Comparison of ENCODE assay signal across 10 cellular contexts in the genomic region with DNA sequence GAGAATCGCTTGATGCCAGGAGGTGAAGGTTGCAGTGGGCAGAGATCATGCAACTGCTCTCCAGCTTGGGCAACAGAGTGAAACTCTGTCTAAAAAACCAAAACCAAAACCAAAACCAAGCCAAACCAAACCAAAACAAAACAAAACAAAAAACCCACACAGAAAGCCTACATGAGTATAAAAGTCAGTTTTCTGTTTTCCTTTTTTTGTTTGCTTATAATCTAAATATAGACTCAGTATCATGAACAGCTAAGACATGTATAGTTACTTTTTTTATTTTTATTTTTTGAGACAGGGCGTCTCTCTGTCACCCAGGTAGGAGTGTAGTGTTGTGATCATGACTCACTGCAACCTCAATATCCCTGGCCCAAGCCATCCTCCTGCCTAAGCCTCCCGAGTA. TPM values are rescaled to one million over a fixed set of nuclear protein-coding genes. Genes with fewer than 3 reads are reported as not detected.
A peak's percentile ranks its signal among the peaks of the same experiment; 100 is the strongest.
DNase-seq lines count a peak whose midpoint lies in the region; ATAC-seq, FAIRE-seq and TF ChIP-seq lines count a peak whose summit lies in the region.
"Had no signal": no experiment of that assay in that cellular context is flagged by ENCODE, and none has a peak within 500 bp of the region (broad histone marks: within the 10 kb centered on the region; RNA-seq: fewer than 3 reads in every experiment).

No MANE protein-coding gene starts in this region.

- peaks cover 2% of the 10 kb centered on the region for H3K36me3 Mint-ChIP-seq in activated CD8-positive, alpha-beta T cell treated with anti-CD3 and anti-CD28 coated beads, Interleukin-2, amount 10 ng/mL, durations not matched to agents 7 days and 5 days (ENCODE audit: low read depth)

- H3K9me3 Mint-ChIP-seq in activated CD8-positive, alpha-beta T cell treated with anti-CD3 and anti-CD28 coated beads, Interleukin-2, amount 10 ng/mL, durations not matched to agents 7 days and 5 days (ENCODE audit: insufficient read depth), result no peaks in the 10 kb centered on the region
- H3K9me3 Mint-ChIP-seq: dendritic cell treated with granulocyte-macrophage colony-stimulating factor and Interleukin-4, amounts not matched to agents 40 ng/mL and 50 ng/mL, for 4 days had no signal

- DNase-seq in activated CD8-positive, alpha-beta T cell treated with anti-CD3 and anti-CD28 coated beads, Interleukin-2, amount 10 ng/mL, durations not matched to agents 7 days and 5 days, result no peak
- DNase-seq in H54 (ENCODE audit: insufficient read length, low spot score) (no peak), HK-2 (ENCODE audit: unreplicated experiment) (no peak), left colon (no peak)
- DNase-seq in activated effector memory CD4-positive, alpha-beta T cell treated with anti-CD3 and anti-CD28 coated beads, Interleukin-2, amount 50 U/mL, for 16 hours, result no peak
- DNase-seq: activated naive CD4-positive, alpha-beta T cell had no signal

- H3K4me1 Mint-ChIP-seq in activated CD8-positive, alpha-beta T cell treated with anti-CD3 and anti-CD28 coated beads, Interleukin-2, amount 10 ng/mL, durations not matched to agents 7 days and 5 days (ENCODE audit: low read depth), result peaks cover 15% of the 10 kb centered on the region

- no peak overlapping the region for H3K27ac Mint-ChIP-seq in activated CD8-positive, alpha-beta T cell treated with anti-CD3 and anti-CD28 coated beads, Interleukin-2, amount 10 ng/mL, durations not matched to agents 7 days and 5 days
- H3K27ac Mint-ChIP-seq: dendritic cell treated with granulocyte-macrophage colony-stimulating factor and Interleukin-4, amounts not matched to agents 40 ng/mL and 50 ng/mL, for 4 days had no signal

- no peak overlapping the region for H3K4me3 Mint-ChIP-seq in activated CD8-positive, alpha-beta T cell treated with anti-CD3 and anti-CD28 coated beads, Interleukin-2, amount 10 ng/mL, durations not matched to agents 7 days and 5 days
- H3K4me3 Mint-ChIP-seq: dendritic cell treated with granulocyte-macrophage colony-stimulating factor and Interleukin-4, amounts not matched to agents 40 ng/mL and 50 ng/mL, for 4 days had no signal

- FAIRE-seq in H54 (lab: Jason Lieb, UNC), result no peak

- peaks cover 3% of the 10 kb centered on the region for H3K27me3 Mint-ChIP-seq in activated CD8-positive, alpha-beta T cell treated with anti-CD3 and anti-CD28 coated beads, Interleukin-2, amount 10 ng/mL, durations not matched to agents 7 days and 5 days (ENCODE audit: low read depth)

- ATAC-seq in GM18520 (IDR thresholded peaks at IDR 0.05; ENCODE audit: unreplicated experiment) (peak; percentile 53), GM21367 (IDR thresholded peaks at IDR 0.05; ENCODE audit: unreplicated experiment) (peak; percentile 55), HG03108 (IDR thresholded peaks at IDR 0.05; ENCODE audit: unreplicated experiment) (peak; percentile 65), left colon (no peak)
- peak; percentile 23 for ATAC-seq in activated CD8-positive, alpha-beta T cell treated with anti-CD3 and anti-CD28 coated beads, Interleukin-2, amount 10 ng/mL, durations not matched to agents 7 days and 5 days

- CTCF ChIA-PET in activated CD8-positive, alpha-beta T cell treated with anti-CD3 and anti-CD28 coated beads, Interleukin-2, amount 10 ng/mL, durations not matched to agents 7 days and 5 days (lab: Charles Lee), result interaction anchor here (1.2 kb wide), 1 partner anchor 16 kb away, joined by 4 read pairs; no protein-coding TSS in a partner anchor

- POLR2A ChIA-PET in activated CD8-positive, alpha-beta T cell treated with anti-CD3 and anti-CD28 coated beads, Interleukin-2, amount 10 ng/mL, durations not matched to agents 7 days and 5 days (lab: Charles Lee), result interaction anchor here (1.6 kb wide), 1 partner anchor 10 kb away, joined by 4 read pairs; no protein-coding TSS in a partner anchor

- intact Hi-C loops in left colon (cut with DNase I, micrococcal nuclease), result no loop called here

- TF ChIP-seq POLR2A in H54 (IDR thresholded peaks at IDR 0.05; ENCODE audit: low read depth, low read length), result no peak

RNA-seq across cellular contexts. Expression of a gene that starts 16.8 kb away (rescaled TPM):
- 100 to 1,000 TPM; 138 to 142 TPM for total RNA-seq in activated CD8-positive, alpha-beta T cell treated with anti-CD3 and anti-CD28 coated beads, Interleukin-2, amount 10 ng/mL, durations not matched to agents 7 days and 5 days
- total RNA-seq in left colon, result 10 to 100 TPM; 96.5 to 97.6 TPM
